ENCODE assay signal across 8 cellular contexts in the genomic region with DNA sequence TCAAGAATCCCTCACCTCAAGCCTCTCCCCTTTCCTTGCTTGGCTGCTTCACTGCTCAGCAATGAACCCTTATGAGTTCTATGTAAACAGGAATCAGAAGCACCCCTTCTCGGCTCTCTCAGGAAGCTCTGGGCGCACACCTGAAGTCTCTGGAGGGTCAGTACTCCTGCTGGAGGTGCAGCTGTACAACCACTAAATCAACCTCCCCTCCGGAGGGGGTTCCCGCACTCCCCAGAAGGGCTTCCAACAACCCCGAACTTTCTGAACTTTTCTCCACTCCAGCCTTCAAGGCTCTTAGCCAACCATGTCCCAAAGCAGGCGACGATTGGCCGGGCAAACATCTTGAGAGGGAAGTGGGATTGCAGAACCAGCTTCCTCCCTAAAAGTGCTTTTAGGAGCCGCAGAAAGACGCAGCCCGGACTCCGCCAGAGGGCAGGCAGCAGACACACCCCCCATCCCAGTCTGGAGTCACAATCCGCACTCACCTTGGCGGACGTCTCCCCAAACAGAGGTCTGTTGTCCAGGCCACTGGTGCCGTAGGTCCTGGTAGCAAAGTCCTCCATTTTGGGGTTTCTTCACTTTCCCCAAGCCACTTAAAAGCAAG. TPM values are rescaled to one million over a fixed set of nuclear protein-coding genes. Genes with fewer than 3 reads are reported as not detected.
DNase-seq lines count a peak whose midpoint lies in the region; ATAC-seq and TF ChIP-seq lines count a peak whose summit lies in the region.

No MANE protein-coding gene starts in this region.

- peak overlapping the region; percentile 98 for H3K27ac Mint-ChIP-seq in T-helper 2 cell treated with Interferon-gamma antibody and Interleukin-4, amounts not matched to agents 5 μg/mL and 100 μg/mL, for 36 hours

- peak; percentile 3 for ATAC-seq in GM18505 (IDR thresholded peaks at IDR 0.05; ENCODE audit: unreplicated experiment)
- ATAC-seq in HG03442 (IDR thresholded peaks at IDR 0.05; ENCODE audit: unreplicated experiment), result peak; percentile 0
- ATAC-seq in left lung, result peak; percentile 66
- no peak for ATAC-seq in GM18519 (IDR thresholded peaks at IDR 0.05; ENCODE audit: low FRiP score, unreplicated experiment)

- intact Hi-C loops in left lung (cut with DNase I), result no loop called here

- peaks cover 33 to 45% of the 10 kb centered on the region in 2 donors for H3K4me1 ChIP-seq in left lung

- peak; percentile 26 for DNase-seq in 8988T
- no peak for DNase-seq in T-helper 2 cell treated with Interferon-gamma antibody and Interleukin-4, amounts not matched to agents 5 μg/mL and 100 μg/mL, for 36 hours (ENCODE audit: low spot score)
- peak; percentile 88 for DNase-seq in coronary artery (ENCODE audit: low spot score)
- peak; percentile 90 to 92 for DNase-seq in left lung
- peak; percentile 46 for DNase-seq in stimulated activated CD8-positive, alpha-beta memory T cell treated with anti-CD3 and anti-CD28 coated beads, Interleukin-4, amount 100 ng/mL, for 48 hours

- peak overlapping the region; percentile 100 for H3K4me3 Mint-ChIP-seq in T-helper 2 cell treated with Interferon-gamma antibody and Interleukin-4, amounts not matched to agents 5 μg/mL and 100 μg/mL, for 36 hours

- H3K27me3 ChIP-seq in left lung, result peaks cover 0 to 29% of the 10 kb centered on the region in 2 donors

- no peaks in the 10 kb centered on the region for H3K9me3 ChIP-seq in left lung

- peaks cover 24% of the 10 kb centered on the region for H3K36me3 Mint-ChIP-seq in T-helper 2 cell treated with Interferon-gamma antibody and Interleukin-4, amounts not matched to agents 5 μg/mL and 100 μg/mL, for 36 hours (ENCODE audit: low read depth)

- H3K27ac ChIP-seq in coronary artery, result peak overlapping the region; percentile 71 to 92
- peak overlapping the region; percentile 92 to 94 for H3K27ac ChIP-seq in left lung

- no peak for TF ChIP-seq POLR2A in GM18505 (IDR thresholded peaks at IDR 0.05; ENCODE audit: borderline replicate concordance, extremely low read depth, insufficient read depth, insufficient read length)

- no peaks in the 10 kb centered on the region for H3K36me3 ChIP-seq in left lung

- peak overlapping the region; percentile 92 for H3K4me3 ChIP-seq in coronary artery
- peak overlapping the region; percentile 87 to 94 for H3K4me3 ChIP-seq in left lung

- H3K27me3 Mint-ChIP-seq in T-helper 2 cell treated with Interferon-gamma antibody and Interleukin-4, amounts not matched to agents 5 μg/mL and 100 μg/mL, for 36 hours (ENCODE audit: low read depth), result peaks cover 11% of the 10 kb centered on the region

- TF ChIP-seq CTCF in coronary artery (IDR thresholded peaks at IDR 0.05) (no peak), left lung (IDR thresholded peaks at IDR 0.05) (no peak)

- H3K4me1 Mint-ChIP-seq in T-helper 2 cell treated with Interferon-gamma antibody and Interleukin-4, amounts not matched to agents 5 μg/mL and 100 μg/mL, for 36 hours (ENCODE audit: low read depth), result peaks cover 42% of the 10 kb centered on the region

- H3K9me3 Mint-ChIP-seq in T-helper 2 cell treated with Interferon-gamma antibody and Interleukin-4, amounts not matched to agents 5 μg/mL and 100 μg/mL, for 36 hours, result no peaks in the 10 kb centered on the region

RNA-seq across cellular contexts. Expression of a gene that starts 0.5 kb away (rescaled TPM):
- 10 to 100 TPM; 59.8 to 99.1 TPM for total RNA-seq in left lung
